8 cellular contexts compared by ENCODE assay signal in genomic region chr17:40317880-40318834, GRCh38. TPM values are rescaled to one million over a fixed set of nuclear protein-coding genes. Genes with fewer than 3 reads are reported as not detected.
DNase-seq lines count a peak whose midpoint lies in the region; ATAC-seq and TF ChIP-seq lines count a peak whose summit lies in the region.

No MANE protein-coding gene starts in this region.

- peak overlapping the region; percentile 99 for H3K4me3 Mint-ChIP-seq in activated CD4-positive, alpha-beta T cell treated with anti-CD3 and anti-CD28 coated beads, Interleukin-2, amount 10 ng/mL, durations not matched to agents 7 days and 5 days

- CTCF ChIA-PET in activated CD4-positive, alpha-beta T cell treated with anti-CD3 and anti-CD28 coated beads, Interleukin-2, amount 10 ng/mL, durations not matched to agents 7 days and 5 days (lab: Charles Lee): interaction anchor here (0.9 to 3.3 kb wide), 11 partner anchors 9 to 246 kb away, joined by 3 to 32 read pairs (median 4); partner anchors contain the start of gene CDC6

- H3K36me3 Mint-ChIP-seq in activated CD4-positive, alpha-beta T cell treated with anti-CD3 and anti-CD28 coated beads, Interleukin-2, amount 10 ng/mL, durations not matched to agents 7 days and 5 days (ENCODE audit: low read depth): peaks cover 30% of the 10 kb centered on the region

- H3K27me3 ChIP-seq in left lung: no peaks in the 10 kb centered on the region

- H3K4me1 ChIP-seq in left lung: peaks cover 62 to 95% of the 10 kb centered on the region in 2 donors

- peak overlapping the region; percentile 96 for H3K27ac Mint-ChIP-seq in activated CD4-positive, alpha-beta T cell treated with anti-CD3 and anti-CD28 coated beads, Interleukin-2, amount 10 ng/mL, durations not matched to agents 7 days and 5 days

- peak overlapping the region; percentile 90 to 100 for H3K27ac ChIP-seq in left lung

- no peaks in the 10 kb centered on the region for H3K36me3 ChIP-seq in left lung

- intact Hi-C loops in left lung (cut with DNase I): no loop called here

- no peaks in the 10 kb centered on the region for H3K9me3 ChIP-seq in left lung

- H3K4me3 ChIP-seq in left lung: peak overlapping the region; percentile 99 to 100

- no peak for TF ChIP-seq CTCF in left lung (IDR thresholded peaks at IDR 0.05)

- DNase-seq in Ammon's horn (ENCODE audit: low spot score) (peak; percentile 97), GM19238 (ENCODE audit: insufficient read length, low spot score) (peak; percentile 95), NCI-H524 treated with DMSO at 0.1 percent for 48 hours (lab: John Stamatoyannopoulos, UW) (peak; percentile 71), dedifferentiated amniotic fluid mesenchymal stem cell (ENCODE audit: extremely low spot score) (peak; percentile 96), left lung (peak; percentile 96 to 97)
- peak; percentile 93 for DNase-seq in activated CD4-positive, alpha-beta T cell treated with anti-CD3 and anti-CD28 coated beads, Interleukin-2, amount 10 ng/mL, durations not matched to agents 7 days and 5 days
- peak; percentile 87 for DNase-seq in stimulated activated CD4-positive, alpha-beta T cell treated with anti-CD3 and anti-CD28 coated beads, Interleukin-2, amount 100 ng/mL, for 4 hours (ENCODE audit: low read depth)

- H3K9me3 Mint-ChIP-seq in activated CD4-positive, alpha-beta T cell treated with anti-CD3 and anti-CD28 coated beads, Interleukin-2, amount 10 ng/mL, durations not matched to agents 7 days and 5 days: no peaks in the 10 kb centered on the region

- H3K4me1 Mint-ChIP-seq in activated CD4-positive, alpha-beta T cell treated with anti-CD3 and anti-CD28 coated beads, Interleukin-2, amount 10 ng/mL, durations not matched to agents 7 days and 5 days: peaks cover 64% of the 10 kb centered on the region

- no peaks in the 10 kb centered on the region for H3K27me3 Mint-ChIP-seq in activated CD4-positive, alpha-beta T cell treated with anti-CD3 and anti-CD28 coated beads, Interleukin-2, amount 10 ng/mL, durations not matched to agents 7 days and 5 days

- POLR2A ChIA-PET in activated CD4-positive, alpha-beta T cell treated with anti-CD3 and anti-CD28 coated beads, Interleukin-2, amount 10 ng/mL, durations not matched to agents 7 days and 5 days (lab: Charles Lee): no interaction called here

- ATAC-seq in HG03442 (IDR thresholded peaks at IDR 0.05; ENCODE audit: unreplicated experiment): peak; percentile 56
- ATAC-seq in left lung: peak; percentile 89

RNA-seq across cellular contexts. Expression of gene RARA, which starts 9.2 kb away (rescaled TPM):
- total RNA-seq in activated CD4-positive, alpha-beta T cell treated with anti-CD3 and anti-CD28 coated beads, Interleukin-2, amount 10 ng/mL, durations not matched to agents 7 days and 5 days: 10 to 100 TPM; 66.6 to 66.7 TPM
- 10 to 100 TPM; 54.7 to 62.6 TPM for total RNA-seq in left lung

RNA-seq across cellular contexts. Expression of gene CDC6, which starts 30.5 kb away (rescaled TPM):
- total RNA-seq in activated CD4-positive, alpha-beta T cell treated with anti-CD3 and anti-CD28 coated beads, Interleukin-2, amount 10 ng/mL, durations not matched to agents 7 days and 5 days: 10 to 100 TPM; 81.1 to 98.8 TPM
- 10 to 100 TPM; 12.8 to 24.1 TPM for total RNA-seq in left lung

RNA-seq across cellular contexts. Expression of gene GJD3, which starts 46.4 kb away (rescaled TPM):
- under 1 TPM in 1 of 2 experiments, not detected in 1; 0.22 TPM for total RNA-seq in activated CD4-positive, alpha-beta T cell treated with anti-CD3 and anti-CD28 coated beads, Interleukin-2, amount 10 ng/mL, durations not matched to agents 7 days and 5 days
- 1 to 10 TPM; 3.0 to 3.6 TPM for total RNA-seq in left lung

Comparison
In these comparisons a context has a peak if more than half of its experiments do, and no peak if none do; other contexts are left out.
1. Peak in every context shown above with its lines: DNase-seq, ATAC-seq, H3K4me3 ChIP-seq and H3K27ac ChIP-seq.